Comparison of ENCODE assay signal across 14 cellular contexts in the genomic region with DNA sequence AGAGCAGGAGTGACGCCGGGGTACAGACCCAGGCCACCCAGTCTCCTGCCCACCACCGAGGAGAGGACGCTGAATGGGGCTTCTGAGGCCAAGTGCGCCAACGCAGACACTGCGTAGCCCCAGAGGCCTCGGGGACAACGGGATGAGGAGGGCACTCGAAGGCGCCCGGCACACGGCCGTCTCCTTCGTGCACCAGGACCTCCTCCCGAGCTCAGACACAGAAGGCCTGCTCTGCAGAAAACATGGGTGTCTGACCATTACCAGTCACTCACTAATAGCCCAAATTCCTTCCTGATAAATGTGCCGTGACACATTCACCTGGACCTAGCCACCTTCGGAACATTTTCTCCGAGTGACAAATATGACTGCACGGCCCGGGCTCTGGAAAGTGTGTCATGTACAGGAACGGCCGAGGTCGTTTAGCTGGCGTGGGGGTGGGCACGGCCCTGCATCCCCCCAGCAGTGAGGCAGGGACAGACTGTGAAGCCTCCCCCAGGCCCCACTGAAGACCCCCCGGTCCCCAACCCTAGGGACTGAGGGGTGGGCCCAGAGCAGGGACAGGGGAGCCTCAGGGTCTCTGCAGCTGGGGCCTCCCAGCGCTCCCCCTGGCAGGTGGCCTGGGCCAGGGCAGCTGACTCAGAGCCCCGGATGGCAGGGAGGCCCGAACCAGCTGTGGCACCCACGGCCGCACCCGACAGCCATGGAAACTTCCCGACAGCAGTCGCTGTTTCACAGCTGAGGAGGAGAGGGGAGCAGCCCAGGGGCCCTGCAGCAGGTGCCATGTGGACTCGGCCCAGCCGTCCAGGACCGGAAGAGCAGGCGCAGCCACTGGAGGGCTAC. TPM values are rescaled to one million over a fixed set of nuclear protein-coding genes. Genes with fewer than 3 reads are reported as not detected.
DNase-seq lines count a peak whose midpoint lies in the region; ATAC-seq, FAIRE-seq and TF ChIP-seq lines count a peak whose summit lies in the region.
"Had no signal": no experiment of that assay in that cellular context is flagged by ENCODE, and none has a peak within 500 bp of the region (broad histone marks: within the 10 kb centered on the region; RNA-seq: fewer than 3 reads in every experiment).

No MANE protein-coding gene starts in this region.

- H3K4me3 Mint-ChIP-seq in activated CD8-positive, alpha-beta memory T cell treated with anti-CD3 and anti-CD28 coated beads, Interleukin-2, amount 10 ng/mL, durations not matched to agents 7 days and 5 days, result no peak overlapping the region

- TF ChIP-seq POLR2A in heart left ventricle (IDR thresholded peaks at IDR 0.05), result no peak

- CTCF ChIA-PET in activated CD8-positive, alpha-beta memory T cell treated with anti-CD3 and anti-CD28 coated beads, Interleukin-2, amount 10 ng/mL, durations not matched to agents 7 days and 5 days (lab: Charles Lee), result no interaction called here

- intact Hi-C loops in heart left ventricle (cut with DNase I), result no loop called here
- intact Hi-C loops in Right ventricle myocardium superior (cut with DNase I), result no loop called here

- no peaks in the 10 kb centered on the region for H3K36me3 Mint-ChIP-seq in activated CD8-positive, alpha-beta memory T cell treated with anti-CD3 and anti-CD28 coated beads, Interleukin-2, amount 10 ng/mL, durations not matched to agents 7 days and 5 days

- H3K9me3 ChIP-seq in heart left ventricle (peaks cover 0 to 7% (median 0%) of the 10 kb centered on the region in 12 donors), WERI-Rb-1 (ENCODE audit: severe bottlenecking) (no peaks in the 10 kb centered on the region)
- H3K9me3 ChIP-seq: transverse colon had no signal

- no peak overlapping the region for H3K27ac Mint-ChIP-seq in activated CD8-positive, alpha-beta memory T cell treated with anti-CD3 and anti-CD28 coated beads, Interleukin-2, amount 10 ng/mL, durations not matched to agents 7 days and 5 days

- 86 to 90% (median 88%) methylated on average over 31 to 39 of the region's 39 CpGs for WGBS in heart left ventricle, 4 donors

- TF ChIP-seq CTCF in heart left ventricle (IDR thresholded peaks at IDR 0.05) (no peak), WERI-Rb-1 (IDR thresholded peaks at IDR 0.05; ENCODE audit: low read depth, low read length) (no peak)

- H3K27me3 Mint-ChIP-seq in activated CD8-positive, alpha-beta memory T cell treated with anti-CD3 and anti-CD28 coated beads, Interleukin-2, amount 10 ng/mL, durations not matched to agents 7 days and 5 days, result peaks cover 2% of the 10 kb centered on the region

- DNase-seq in heart left ventricle (peak in 3 of 5 donors; percentile 6 to 58 (median 26)), Right ventricle myocardium superior (no peak), mesenteric fat pad (ENCODE audit: low spot score) (peak; percentile 89), urothelium cell line (ENCODE audit: low spot score) (peak; percentile 38), ACHN (no peak), WERI-Rb-1 (no peak), retina (no peak)
- peak; percentile 38 for DNase-seq in activated CD8-positive, alpha-beta memory T cell treated with anti-CD3 and anti-CD28 coated beads, Interleukin-2, amount 10 ng/mL, durations not matched to agents 7 days and 5 days
- DNase-seq: activated CD4-positive, alpha-beta T cell treated with anti-CD3 and anti-CD28 coated beads, Interleukin-2, amount 50 U/mL, for 4 hours; mesendoderm; NCI-H1105; NCI-H748 treated with DMSO at 0.1 percent for 48 hours; transverse colon had no signal

- no peak overlapping the region for H3K4me3 ChIP-seq in heart left ventricle
- H3K4me3 ChIP-seq in WERI-Rb-1 (ENCODE audit: low read depth, low read length), result no peak overlapping the region
- H3K4me3 ChIP-seq: transverse colon had no signal

- ATAC-seq in heart left ventricle (no peak), Right ventricle myocardium superior (ENCODE audit: poor library complexity) (no peak)
- ATAC-seq in activated CD8-positive, alpha-beta memory T cell treated with anti-CD3 and anti-CD28 coated beads, Interleukin-2, amount 10 ng/mL, durations not matched to agents 7 days and 5 days, result no peak

- H3K27ac ChIP-seq in heart left ventricle, result peak overlapping the region in 3 of 12 donors; percentile 24 to 40 (median 29)
- no peak overlapping the region for H3K27ac ChIP-seq in WERI-Rb-1

- peaks cover 3 to 28% (median 20%) of the 10 kb centered on the region in 12 donors for H3K4me1 ChIP-seq in heart left ventricle

- no peaks in the 10 kb centered on the region for H3K27me3 ChIP-seq in heart left ventricle
- H3K27me3 ChIP-seq in WERI-Rb-1 (ENCODE audit: insufficient read depth, low read depth, severe bottlenecking), result no peaks in the 10 kb centered on the region
- H3K27me3 ChIP-seq: BE2C had no signal

- H3K4me1 Mint-ChIP-seq in activated CD8-positive, alpha-beta memory T cell treated with anti-CD3 and anti-CD28 coated beads, Interleukin-2, amount 10 ng/mL, durations not matched to agents 7 days and 5 days, result no peaks in the 10 kb centered on the region

- H3K36me3 ChIP-seq in heart left ventricle (no peaks in the 10 kb centered on the region), WERI-Rb-1 (no peaks in the 10 kb centered on the region)
- H3K36me3 ChIP-seq: BE2C, transverse colon had no signal

- FAIRE-seq in urothelium cell line (lab: Jason Lieb, UNC), result no peak

- in situ Hi-C loops in ACHN (cut with HindIII; ENCODE audit: low pct_ligation_motif_present, low pct_unique_long_range_greater_than_20kb, low sequenced_read_pairs), result no loop called here

- H3K9me3 Mint-ChIP-seq in activated CD8-positive, alpha-beta memory T cell treated with anti-CD3 and anti-CD28 coated beads, Interleukin-2, amount 10 ng/mL, durations not matched to agents 7 days and 5 days (ENCODE audit: low read depth), result no peaks in the 10 kb centered on the region

RNA-seq across cellular contexts. Expression of a gene that starts 16.7 kb away (rescaled TPM):
- 100 to 1,000 TPM; 118 to 484 (median 158) TPM for total RNA-seq in heart left ventricle
- 100 to 1,000 TPM; 143 to 221 TPM for polyA plus RNA-seq in heart left ventricle
- 191 TPM for total RNA-seq in Right ventricle myocardium superior
- 10 to 100 TPM in 1 of 2 experiments, 1 to 10 TPM in 1; 5.0 to 17.9 TPM for total RNA-seq in activated CD8-positive, alpha-beta memory T cell treated with anti-CD3 and anti-CD28 coated beads, Interleukin-2, amount 10 ng/mL, durations not matched to agents 7 days and 5 days
- 735 TPM for total RNA-seq in mesenteric fat pad

Comparison
In these comparisons a context has a peak if more than half of its experiments do, and no peak if none do; other contexts are left out.
1. DNase-seq: peak in heart left ventricle (3 of 5), activated CD8-positive, alpha-beta memory T cell treated with anti-CD3 and anti-CD28 coated beads, Interleukin-2, amount 10 ng/mL, durations not matched to agents 7 days and 5 days (single experiment), mesenteric fat pad (single experiment) and urothelium cell line (single experiment); none in Right ventricle myocardium superior (single experiment), ACHN (single experiment), WERI-Rb-1 (single experiment) and retina (single experiment).
2. RNA of a gene that starts 16.7 kb away (total RNA-seq): 735 TPM in mesenteric fat pad (single experiment), 191 TPM in Right ventricle myocardium superior (single experiment) and 118 to 484 TPM in heart left ventricle; 5.0 to 17.9 TPM in activated CD8-positive, alpha-beta memory T cell treated with anti-CD3 and anti-CD28 coated beads, Interleukin-2, amount 10 ng/mL, durations not matched to agents 7 days and 5 days; every median in the first group is over 4 times any median in the second.